30 cellular contexts compared by ENCODE assay signal in genomic region chr1:94120983-94121382, GRCh38. TPM values are rescaled to one million over a fixed set of nuclear protein-coding genes. Genes with fewer than 3 reads are reported as not detected.
DNase-seq lines count a peak whose midpoint lies in the region; ATAC-seq and TF ChIP-seq lines count a peak whose summit lies in the region.
"Had no signal": no experiment of that assay in that cellular context is flagged by ENCODE, and none has a peak within 500 bp of the region (broad histone marks: within the 10 kb centered on the region; RNA-seq: fewer than 3 reads in every experiment).

ABCA4 (minus strand) TSS chr1:94121148; CDS start chr1:94121045, 103 bp downstream.

- H3K27ac ChIP-seq in gastroesophageal sphincter: no peak within 1 kb of the TSS
- H3K27ac ChIP-seq: HL-60, skin epidermis, testis, uterus had no signal

- H3K36me3 ChIP-seq in gastroesophageal sphincter: no peaks in the 10 kb centered on the region
- H3K36me3 ChIP-seq: uterus had no signal

- H3K27ac Mint-ChIP-seq in neural crest cell (ENCODE audit: unreplicated experiment): peak within 1 kb of the TSS; percentile 73
- no peak within 1 kb of the TSS for H3K27ac Mint-ChIP-seq in activated CD8-positive, alpha-beta T cell treated with anti-CD3 and anti-CD28 coated beads for 36 hours
- H3K27ac Mint-ChIP-seq: activated CD8-positive, alpha-beta T cell treated with anti-CD3 and anti-CD28 coated beads, Interleukin-2, amount 10 ng/mL, durations not matched to agents 7 days and 5 days; activated naive CD4-positive, alpha-beta T cell treated with anti-CD3 and anti-CD28 coated beads, Interleukin-2, amount 50 U/mL, for 24 hours; activated T-helper 17 cell treated with anti-CD3 and anti-CD28 coated beads, Interleukin-2, amount 50 U/mL, for 72 hours; B cell had no signal

- 100% methylated on average over 1 of the region's 9 CpGs; no CpG with 5 or more reads in 1 of the 2 donors for WGBS in gastroesophageal sphincter (ENCODE audit: low coverage in 1 of 2), 2 donors

- H3K27me3 ChIP-seq in gastroesophageal sphincter: no peaks in the 10 kb centered on the region
- H3K27me3 ChIP-seq: testis, uterus had no signal

- TF ChIP-seq EP300 in gastroesophageal sphincter (IDR thresholded peaks at IDR 0.05): no peak

- no peak for TF ChIP-seq CTCF in neural crest cell (conservative IDR thresholded peaks at IDR 0.05)
- no peak for TF ChIP-seq CTCF in gastroesophageal sphincter (IDR thresholded peaks at IDR 0.05)
- TF ChIP-seq CTCF in activated CD8-positive, alpha-beta T cell treated with anti-CD3 and anti-CD28 coated beads for 36 hours (IDR thresholded peaks at IDR 0.05): no peak

- peaks cover 38% of the 10 kb centered on the region for H3K4me1 Mint-ChIP-seq in neural crest cell
- no peaks in the 10 kb centered on the region for H3K4me1 Mint-ChIP-seq in activated CD8-positive, alpha-beta T cell treated with anti-CD3 and anti-CD28 coated beads for 36 hours (ENCODE audit: low read depth)
- H3K4me1 Mint-ChIP-seq: activated naive CD4-positive, alpha-beta T cell treated with anti-CD3 and anti-CD28 coated beads, Interleukin-2, amount 50 U/mL, for 24 hours; activated T-helper 17 cell treated with anti-CD3 and anti-CD28 coated beads, Interleukin-2, amount 50 U/mL, for 72 hours; B cell; CD4-positive, alpha-beta memory T cell; naive B cell had no signal

- H3K4me3 Mint-ChIP-seq in neural crest cell: no peak within 1 kb of the TSS
- H3K4me3 Mint-ChIP-seq in activated CD8-positive, alpha-beta T cell treated with anti-CD3 and anti-CD28 coated beads for 36 hours: no peak within 1 kb of the TSS
- H3K4me3 Mint-ChIP-seq: activated CD8-positive, alpha-beta T cell treated with anti-CD3 and anti-CD28 coated beads, Interleukin-2, amount 10 ng/mL, durations not matched to agents 7 days and 5 days; activated naive CD4-positive, alpha-beta T cell treated with anti-CD3 and anti-CD28 coated beads, Interleukin-2, amount 50 U/mL, for 24 hours; activated T-helper 17 cell treated with anti-CD3 and anti-CD28 coated beads, Interleukin-2, amount 50 U/mL, for 72 hours; B cell; CD4-positive, alpha-beta memory T cell; naive B cell had no signal

- H3K9me3 ChIP-seq in gastroesophageal sphincter: no peaks in the 10 kb centered on the region
- H3K9me3 ChIP-seq: testis, uterus had no signal

- no peaks in the 10 kb centered on the region for H3K4me1 ChIP-seq in gastroesophageal sphincter
- H3K4me1 ChIP-seq: uterus had no signal

- no peak for ATAC-seq in gastroesophageal sphincter
- ATAC-seq in activated CD8-positive, alpha-beta T cell treated with anti-CD3 and anti-CD28 coated beads for 36 hours: no peak
- ATAC-seq: activated CD8-positive, alpha-beta T cell treated with anti-CD3 and anti-CD28 coated beads, Interleukin-2, amount 10 ng/mL, durations not matched to agents 7 days and 5 days; activated T-helper 17 cell treated with anti-CD3 and anti-CD28 coated beads, Interleukin-2, amount 50 U/mL, for 72 hours; PC-3; Right ventricle myocardium inferior; stimulated activated naive CD8-positive, alpha-beta T cell treated with anti-CD3 and anti-CD28 coated beads, Interleukin-15, Interleukin-2, amounts not matched to agents 100 U/mL and 50 U/mL, for 24 hours had no signal

- DNase-seq in D341Med (ENCODE audit: low spot score): peak; percentile 43
- peak; percentile 95 for DNase-seq in NCI-H82 (lab: John Stamatoyannopoulos, UW)
- DNase-seq in dermis microvascular lymphatic vessel endothelial cell (ENCODE audit: low read depth in 2 of 2): no peak
- DNase-seq in neural crest cell (ENCODE audit: low read depth, low spot score): no peak
- DNase-seq in medulla oblongata (ENCODE audit: extremely low spot score): no peak
- DNase-seq in superior temporal gyrus (ENCODE audit: extremely low spot score): no peak
- no peak for DNase-seq in activated CD8-positive, alpha-beta T cell treated with anti-CD3 and anti-CD28 coated beads for 36 hours
- DNase-seq: activated CD8-positive, alpha-beta T cell treated with anti-CD3 and anti-CD28 coated beads, Interleukin-2, amount 10 ng/mL, durations not matched to agents 7 days and 5 days; amniotic stem cell; CD4-positive, alpha-beta memory T cell; DMS153; hypothalamus; MM.1S; naive B cell; NCI-H1105 treated with DMSO at 0.1 percent for 48 hours; NCI-H1930; NCI-H2171 treated with DMSO at 0.1 percent for 48 hours; NK-92 treated with Interleukin-12 subunit alpha and Interleukin-12 subunit beta, amount 100 ng/mL, for 24 hours; PC-3; stimulated activated naive CD8-positive, alpha-beta T cell treated with anti-CD3 and anti-CD28 coated beads, Interleukin-15, Interleukin-2, amounts not matched to agents 100 U/mL and 50 U/mL, for 24 hours; T-helper 2 cell; testis; uterus had no signal

- H3K4me3 ChIP-seq in gastroesophageal sphincter: no peak within 1 kb of the TSS
- H3K4me3 ChIP-seq: skin epidermis, testis, uterus had no signal

- POLR2A ChIA-PET in activated CD8-positive, alpha-beta T cell treated with anti-CD3 and anti-CD28 coated beads for 36 hours (lab: Charles Lee): no interaction called here

- intact Hi-C loops in activated CD8-positive, alpha-beta T cell treated with anti-CD3 and anti-CD28 coated beads for 36 hours (cut with micrococcal nuclease): no loop called here

- CTCF ChIA-PET in activated CD8-positive, alpha-beta T cell treated with anti-CD3 and anti-CD28 coated beads for 36 hours (lab: Charles Lee): no interaction called here

- H3K27me3 Mint-ChIP-seq in neural crest cell (ENCODE audit: low read depth): no peaks in the 10 kb centered on the region
- peaks cover 1% of the 10 kb centered on the region for H3K27me3 Mint-ChIP-seq in activated CD8-positive, alpha-beta T cell treated with anti-CD3 and anti-CD28 coated beads for 36 hours

- H3K36me3 Mint-ChIP-seq in neural crest cell (ENCODE audit: low read depth): no peaks in the 10 kb centered on the region
- no peaks in the 10 kb centered on the region for H3K36me3 Mint-ChIP-seq in activated CD8-positive, alpha-beta T cell treated with anti-CD3 and anti-CD28 coated beads for 36 hours (ENCODE audit: low read depth)
- H3K36me3 Mint-ChIP-seq: activated naive CD4-positive, alpha-beta T cell treated with anti-CD3 and anti-CD28 coated beads, Interleukin-2, amount 50 U/mL, for 24 hours; CD4-positive, alpha-beta memory T cell; naive B cell had no signal

- H3K9me3 Mint-ChIP-seq in neural crest cell: no peaks in the 10 kb centered on the region
- H3K9me3 Mint-ChIP-seq in activated CD8-positive, alpha-beta T cell treated with anti-CD3 and anti-CD28 coated beads for 36 hours: no peaks in the 10 kb centered on the region
- H3K9me3 Mint-ChIP-seq: activated naive CD4-positive, alpha-beta T cell treated with anti-CD3 and anti-CD28 coated beads, Interleukin-2, amount 50 U/mL, for 24 hours; activated T-helper 17 cell treated with anti-CD3 and anti-CD28 coated beads, Interleukin-2, amount 50 U/mL, for 72 hours had no signal

- no peak for TF ChIP-seq POLR2A in gastroesophageal sphincter (IDR thresholded peaks at IDR 0.05)

RNA-seq across cellular contexts. Expression of gene ABCA4, which starts in this region (rescaled TPM):
- 27.9 and 189 TPM in 2 replicates for total RNA-seq in dermis microvascular lymphatic vessel endothelial cell
- total RNA-seq in neural crest cell: 0.14 and 0.45 TPM in 2 replicates
- total RNA-seq in gastroesophageal sphincter: under 1 TPM in 2 of 4 donors, not detected in 2; 0.19 to 0.27 TPM
- not detected for total RNA-seq in activated CD8-positive, alpha-beta T cell treated with anti-CD3 and anti-CD28 coated beads for 36 hours
- total RNA-seq: activated CD8-positive, alpha-beta T cell treated with anti-CD3 and anti-CD28 coated beads, Interleukin-2, amount 10 ng/mL, durations not matched to agents 7 days and 5 days; activated T-helper 17 cell treated with anti-CD3 and anti-CD28 coated beads, Interleukin-2, amount 50 U/mL, for 72 hours; B cell; CD4-positive, alpha-beta memory T cell had no signal

Comparison
In these comparisons a context has a peak if more than half of its experiments do, and no peak if none do; other contexts are left out.
1. RNA of gene ABCA4 (total RNA-seq): 27.9 to 189 TPM in dermis microvascular lymphatic vessel endothelial cell; 0.19 to 0.27 TPM in gastroesophageal sphincter, 0.14 to 0.45 TPM in neural crest cell and not detected in activated CD8-positive, alpha-beta T cell treated with anti-CD3 and anti-CD28 coated beads for 36 hours; every median in the first group is over 10 times any median in the second.
2. DNase-seq: peak in D341Med (single experiment) and NCI-H82 (single experiment); none in dermis microvascular lymphatic vessel endothelial cell (0 of 2), neural crest cell (single experiment), medulla oblongata (single experiment), superior temporal gyrus (single experiment) and activated CD8-positive, alpha-beta T cell treated with anti-CD3 and anti-CD28 coated beads for 36 hours (single experiment).